ENCODE assay signal across 1 cellular context in genomic region chr6:33279257-33279695, GRCh38.
TF ChIP-seq lines count a peak whose summit lies in the region.

No MANE protein-coding gene starts in this region.

TF ChIP-seq in HCT116, 20 proteins besides CTCF, POLR2A, EP300 and RAD21:
- TF ChIP-seq, protein P1, sequence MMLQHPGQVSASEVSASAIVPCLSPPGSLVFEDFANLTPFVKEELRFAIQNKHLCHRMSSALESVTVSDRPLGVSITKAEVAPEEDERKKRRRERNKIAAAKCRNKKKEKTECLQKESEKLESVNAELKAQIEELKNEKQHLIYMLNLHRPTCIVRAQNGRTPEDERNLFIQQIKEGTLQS (IDR thresholded peaks at IDR 0.05) = no peak
- TF ChIP-seq EGR1 (IDR thresholded peaks at IDR 0.05; ENCODE audit: low read depth) (no peak), EZH2phosphoT487 (IDR thresholded peaks at IDR 0.05; ENCODE audit: borderline replicate concordance) (no peak), POLR2AphosphoS5 (IDR thresholded peaks at IDR 0.05; ENCODE audit: low read depth, low read length) (no peak), ZFX (IDR thresholded peaks at IDR 0.05) (no peak), TCF7L2 (IDR thresholded peaks at IDR 0.05; ENCODE audit: borderline replicate concordance, extremely low read depth, insufficient read depth, insufficient read length) (no peak), CBX3 (IDR thresholded peaks at IDR 0.05; ENCODE audit: low read depth) (no peak), SIN3A (IDR thresholded peaks at IDR 0.05; ENCODE audit: low read depth) (no peak)
